Comparison of ENCODE assay signal across 9 cellular contexts in the genomic region with DNA sequence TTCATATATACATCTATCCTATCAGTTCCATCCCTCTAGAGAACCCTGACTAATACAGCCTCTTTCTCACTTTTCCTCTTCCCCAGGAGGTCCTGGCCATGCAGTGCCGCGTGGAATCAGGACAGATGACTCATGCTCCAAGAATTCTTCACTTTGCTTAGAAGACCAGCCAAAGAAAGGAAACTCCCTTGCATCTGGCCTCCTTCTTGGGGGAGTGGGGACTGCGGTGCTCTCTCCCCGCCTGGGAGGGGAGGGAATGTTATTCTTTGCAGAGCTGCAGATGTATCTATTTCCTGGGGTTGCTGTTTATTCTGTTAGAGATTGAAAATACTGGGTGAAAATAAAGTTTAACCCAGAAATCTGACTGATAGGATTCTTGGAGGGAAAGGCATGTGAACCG.
A peak's percentile ranks its signal among the peaks of the same experiment; 100 is the strongest.
DNase-seq lines count a peak whose midpoint lies in the region; ATAC-seq and TF ChIP-seq lines count a peak whose summit lies in the region.
"Had no signal": no experiment of that assay in that cellular context is flagged by ENCODE, and none has a peak within 500 bp of the region (broad histone marks: within the 10 kb centered on the region; RNA-seq: fewer than 3 reads in every experiment).

No MANE protein-coding gene starts in this region.

- no peak for ATAC-seq in HG02642 (IDR thresholded peaks at IDR 0.05; ENCODE audit: poor library complexity, unreplicated experiment)
- no peak for ATAC-seq in GM21825 (IDR thresholded peaks at IDR 0.05; ENCODE audit: unreplicated experiment)
- ATAC-seq in CD8-positive, alpha-beta T cell = no peak
- ATAC-seq: upper lobe of right lung had no signal

- H3K27ac Mint-ChIP-seq in CD8-positive, alpha-beta T cell = no peak overlapping the region

- H3K9me3 ChIP-seq in SJSA1 (replicated peaks) (no peaks in the 10 kb centered on the region), ovary (no peaks in the 10 kb centered on the region)
- no peaks in the 10 kb centered on the region for H3K9me3 ChIP-seq in CD8-positive, alpha-beta T cell (ENCODE audit: low read length)
- H3K9me3 ChIP-seq: upper lobe of right lung had no signal

- POLR2A ChIA-PET in CD8-positive, alpha-beta T cell (lab: Charles Lee) = no interaction called here

- TF ChIP-seq CTCF in ovary (IDR thresholded peaks at IDR 0.05) = no peak
- TF ChIP-seq CTCF in CD8-positive, alpha-beta T cell (IDR thresholded peaks at IDR 0.05) = no peak

- CTCF ChIA-PET in CD8-positive, alpha-beta T cell (lab: Charles Lee) = no interaction called here

- H3K4me3 ChIP-seq in SJSA1 (no peak overlapping the region), ovary (no peak overlapping the region)
- no peak overlapping the region for H3K4me3 ChIP-seq in CD8-positive, alpha-beta T cell (ENCODE audit: low read depth, low read length)
- H3K4me3 ChIP-seq: upper lobe of right lung had no signal

- no peak for TF ChIP-seq EP300 in ovary (IDR thresholded peaks at IDR 0.05)

- H3K4me3 Mint-ChIP-seq in CD8-positive, alpha-beta T cell = no peak overlapping the region

- H3K36me3 ChIP-seq in SJSA1 (no peaks in the 10 kb centered on the region), ovary (no peaks in the 10 kb centered on the region)
- no peaks in the 10 kb centered on the region for H3K36me3 ChIP-seq in CD8-positive, alpha-beta T cell (ENCODE audit: insufficient read depth, low read length)
- H3K36me3 ChIP-seq: upper lobe of right lung had no signal

- no peaks in the 10 kb centered on the region for H3K9me3 Mint-ChIP-seq in CD8-positive, alpha-beta T cell

- 2 to 6% (median 3%) methylated on average over 5 of the region's 5 CpGs for WGBS in ovary, 3 donors

- no peaks in the 10 kb centered on the region for H3K36me3 Mint-ChIP-seq in CD8-positive, alpha-beta T cell

- DNase-seq in ELF-1 (ENCODE audit: low read depth, low spot score) (peak; percentile 85), SJSA1 (ENCODE audit: low read depth in 1 of 2, low spot score in 2 of 2) (peak; percentile 95 to 98), glomerular endothelial cell (ENCODE audit: extremely low read depth, low read depth, low spot score) (peak; percentile 83), ovary (peak; percentile 53 to 76 (median 64)), G401 (ENCODE audit: low spot score) (no peak)
- no peak for DNase-seq in CD8-positive, alpha-beta T cell
- DNase-seq: upper lobe of right lung had no signal

- H3K27ac ChIP-seq in SJSA1 = peak overlapping the region; percentile 97
- H3K27ac ChIP-seq in ovary = no peak overlapping the region
- no peak overlapping the region for H3K27ac ChIP-seq in CD8-positive, alpha-beta T cell (ENCODE audit: low read depth, low read length)
- H3K27ac ChIP-seq: upper lobe of right lung had no signal

- H3K27me3 ChIP-seq in SJSA1 (replicated peaks) = no peaks in the 10 kb centered on the region
- no peaks in the 10 kb centered on the region for H3K27me3 ChIP-seq in ovary
- H3K27me3 ChIP-seq in CD8-positive, alpha-beta T cell (ENCODE audit: insufficient read depth, low read length) = no peaks in the 10 kb centered on the region
- H3K27me3 ChIP-seq: upper lobe of right lung had no signal

- H3K4me1 Mint-ChIP-seq in CD8-positive, alpha-beta T cell (ENCODE audit: low read depth) = no peaks in the 10 kb centered on the region

- TF ChIP-seq POLR2A in ovary (IDR thresholded peaks at IDR 0.05) = no peak

- peaks cover 45% of the 10 kb centered on the region for H3K4me1 ChIP-seq in SJSA1 (replicated peaks)
- H3K4me1 ChIP-seq in ovary (ENCODE audit: insufficient read depth) = peaks cover 8% of the 10 kb centered on the region
- no peaks in the 10 kb centered on the region for H3K4me1 ChIP-seq in CD8-positive, alpha-beta T cell (ENCODE audit: insufficient read depth, low read length)
- H3K4me1 ChIP-seq: upper lobe of right lung had no signal

- H3K27me3 Mint-ChIP-seq in CD8-positive, alpha-beta T cell (ENCODE audit: low read depth) = peaks cover 5% of the 10 kb centered on the region

- intact Hi-C loops in ovary (cut with DNase I) = no loop called here
- intact Hi-C loops in CD8-positive, alpha-beta T cell (cut with DNase I, micrococcal nuclease) = no loop called here

- in situ Hi-C loops in G401 (cut with HindIII; ENCODE audit: low sequenced_read_pairs) = no loop called here

Comparison
In these comparisons a context has a peak if more than half of its experiments do, and no peak if none do; other contexts are left out.
1. DNase-seq: peak in ELF-1 (single experiment), SJSA1 (2 of 2), glomerular endothelial cell (single experiment) and ovary (5 of 5); none in CD8-positive, alpha-beta T cell (0 of 7) and G401 (single experiment).